17 cellular contexts compared by ENCODE assay signal in genomic region chr2:78408795-78409118, GRCh38.
DNase-seq lines count a peak whose midpoint lies in the region; FAIRE-seq and TF ChIP-seq lines count a peak whose summit lies in the region.
"Had no signal": no experiment of that assay in that cellular context is flagged by ENCODE, and none has a peak within 500 bp of the region (broad histone marks: within the 10 kb centered on the region; RNA-seq: fewer than 3 reads in every experiment).

No MANE protein-coding gene starts in this region.

- H3K4me3 ChIP-seq in BE2C (ENCODE audit: low read depth, low read length) (no peak overlapping the region), kidney (ENCODE audit: low read length in 2 of 2) (no peak overlapping the region)
- H3K4me3 ChIP-seq: GM23338, PC-9 had no signal

- TF ChIP-seq CTCF in BE2C (IDR thresholded peaks at IDR 0.05; ENCODE audit: low read depth, low read length) (no peak), kidney (IDR thresholded peaks at IDR 0.05; ENCODE audit: borderline replicate concordance, extremely low read depth, insufficient read depth) (no peak)

- peak; percentile 35 for DNase-seq in BE2C
- peak; percentile 3 for DNase-seq in G401 (ENCODE audit: low spot score)
- DNase-seq in NCI-H345 treated with DMSO at 0.1 percent for 48 hours (lab: John Stamatoyannopoulos, UW; ENCODE audit: unreplicated experiment): peak; percentile 4
- DNase-seq in kidney: peak; percentile 23
- no peak for DNase-seq in DMS 273 (lab: John Stamatoyannopoulos, UW; ENCODE audit: unreplicated experiment)
- no peak for DNase-seq in NCI-H510A treated with DMSO at 0.1 percent for 48 hours (lab: John Stamatoyannopoulos, UW)
- no peak for DNase-seq in globus pallidus (ENCODE audit: low spot score)
- DNase-seq: CD4-positive, alpha-beta T cell; GF-D8; KG1; NCI-H1048; NCI-H1694 treated with DMSO at 0.1 percent for 48 hours; NCI-H526; PC-9 had no signal

- H3K9ac ChIP-seq in kidney (ENCODE audit: low read length in 2 of 2): no peak overlapping the region

- intact Hi-C loops in kidney (cut with DNase I): no loop called here

- H3K27ac ChIP-seq in kidney (ENCODE audit: low read depth in 2 of 2, low read length in 2 of 2): no peak overlapping the region
- H3K27ac ChIP-seq: PC-9 had no signal

- H3K4me1 ChIP-seq in BE2C (no peaks in the 10 kb centered on the region), kidney (ENCODE audit: control insufficient read depth in 1 of 2, insufficient read depth in 1 of 2, low read depth in 1 of 2, low read length in 2 of 2) (no peaks in the 10 kb centered on the region)

- no peaks in the 10 kb centered on the region for H3K36me3 ChIP-seq in BE2C
- H3K36me3 ChIP-seq in kidney (ENCODE audit: control insufficient read depth in 1 of 2, insufficient read depth in 2 of 2, low read length in 2 of 2): no peaks in the 10 kb centered on the region

- no peak for FAIRE-seq in kidney (lab: Jason Lieb, UNC)
- FAIRE-seq: GM12891, GM18507 had no signal

- no peaks in the 10 kb centered on the region for H3K27me3 ChIP-seq in BE2C

- H3K9me3 ChIP-seq in BE2C: no peaks in the 10 kb centered on the region
- no peaks in the 10 kb centered on the region for H3K9me3 ChIP-seq in kidney (ENCODE audit: control insufficient read depth in 1 of 2, low read length in 2 of 2)

- in situ Hi-C loops in G401 (cut with HindIII; ENCODE audit: low sequenced_read_pairs): no loop called here

Comparison
In these comparisons a context has a peak if more than half of its experiments do, and no peak if none do; other contexts are left out.
1. DNase-seq: peak in BE2C (single experiment), G401 (single experiment), NCI-H345 treated with DMSO at 0.1 percent for 48 hours (single experiment) and kidney (single experiment); none in DMS 273 (single experiment), NCI-H510A treated with DMSO at 0.1 percent for 48 hours (single experiment) and globus pallidus (single experiment).